10 cellular contexts compared by ENCODE assay signal in genomic region chr9:19101203-19101602, GRCh38. TPM values are rescaled to one million over a fixed set of nuclear protein-coding genes. Genes with fewer than 3 reads are reported as not detected.
DNase-seq lines count a peak whose midpoint lies in the region; ATAC-seq, FAIRE-seq and TF ChIP-seq lines count a peak whose summit lies in the region.
"Had no signal": no experiment of that assay in that cellular context is flagged by ENCODE, and none has a peak within 500 bp of the region (broad histone marks: within the 10 kb centered on the region; RNA-seq: fewer than 3 reads in every experiment).

No MANE protein-coding gene starts in this region.

- no peak overlapping the region for H2AFZ ChIP-seq in astrocyte (ENCODE audit: low read depth, low read length)

- peak overlapping the region; percentile 88 for H3K9ac ChIP-seq in astrocyte (ENCODE audit: low read length)

- POLR2A ChIA-PET in CD8-positive, alpha-beta T cell (lab: Charles Lee) = interaction anchor here (1.1 to 1.7 kb wide), 4 partner anchors 11 to 52 kb away, joined by 4 to 11 read pairs (median 4); partner anchors contain the start of gene RRAGA

- H3K9me3 ChIP-seq in CD8-positive, alpha-beta T cell (ENCODE audit: low read length) = no peaks in the 10 kb centered on the region
- H3K9me3 ChIP-seq in astrocyte (ENCODE audit: insufficient read depth, low read depth, low read length) = no peaks in the 10 kb centered on the region
- H3K9me3 ChIP-seq in ascending aorta = no peaks in the 10 kb centered on the region

- H4K20me1 ChIP-seq in astrocyte (ENCODE audit: insufficient read depth, low read length) = no peaks in the 10 kb centered on the region

- H3K4me2 ChIP-seq in astrocyte (ENCODE audit: low read length) = peak overlapping the region; percentile 86

- H3K27ac ChIP-seq in CD8-positive, alpha-beta T cell (ENCODE audit: low read depth, low read length) = no peak overlapping the region
- no peak overlapping the region for H3K27ac ChIP-seq in astrocyte (ENCODE audit: low read depth, low read length)
- no peak overlapping the region for H3K27ac ChIP-seq in ascending aorta

- peaks cover 59% of the 10 kb centered on the region for H3K79me2 ChIP-seq in astrocyte (ENCODE audit: insufficient read depth, low read length)

- peaks cover 19% of the 10 kb centered on the region for H3K4me1 ChIP-seq in CD8-positive, alpha-beta T cell (ENCODE audit: insufficient read depth, low read length)
- H3K4me1 ChIP-seq in astrocyte (ENCODE audit: insufficient read depth, low read length) = no peaks in the 10 kb centered on the region
- peaks cover 10 to 11% of the 10 kb centered on the region in 2 donors for H3K4me1 ChIP-seq in ascending aorta

- intact Hi-C loops in CD8-positive, alpha-beta T cell (cut with DNase I, micrococcal nuclease) = loop anchor here in 1 of 2 experiments (5.0 kb wide), 1 partner anchor 71 kb away; no protein-coding TSS in a partner anchor
- intact Hi-C loops in ascending aorta (cut with DNase I) = loop anchor here (10.0 kb wide), 1 partner anchor 284 kb away; the partner anchor contains the start of gene RPS6

- no peak for DNase-seq in CD8-positive, alpha-beta T cell
- DNase-seq in astrocyte (ENCODE audit: low read depth) (no peak), naive B cell (no peak), NCI-H748 (lab: John Stamatoyannopoulos, UW; ENCODE audit: unreplicated experiment) (no peak), ascending aorta (ENCODE audit: low spot score in 2 of 2) (no peak), DMS114 treated with DMSO at 0.1 percent for 48 hours (lab: John Stamatoyannopoulos, UW; ENCODE audit: unreplicated experiment) (no peak)
- DNase-seq: nucleus accumbens had no signal

- FAIRE-seq in astrocyte (lab: Jason Lieb, UNC) = no peak

- H3K27me3 Mint-ChIP-seq in CD8-positive, alpha-beta T cell (ENCODE audit: low read depth) = no peaks in the 10 kb centered on the region
- H3K27me3 Mint-ChIP-seq in IgD-negative memory B cell (no peaks in the 10 kb centered on the region), astrocyte (ENCODE audit: low read depth, unreplicated experiment) (no peaks in the 10 kb centered on the region), naive B cell (no peaks in the 10 kb centered on the region)

- H3K27ac Mint-ChIP-seq in CD8-positive, alpha-beta T cell = no peak overlapping the region
- H3K27ac Mint-ChIP-seq in IgD-negative memory B cell (peak overlapping the region in 1 of 3 donors; percentile 53), astrocyte (ENCODE audit: unreplicated experiment) (peak overlapping the region; percentile 72), naive B cell (peak overlapping the region in 1 of 6 donors; percentile 47)

- peak overlapping the region; percentile 65 for H3K4me3 Mint-ChIP-seq in CD8-positive, alpha-beta T cell
- H3K4me3 Mint-ChIP-seq in IgD-negative memory B cell (peak overlapping the region; percentile 50 to 89 (median 72)), astrocyte (ENCODE audit: unreplicated experiment) (peak overlapping the region; percentile 97), naive B cell (peak overlapping the region; percentile 52 to 100 (median 86))

- H3K36me3 Mint-ChIP-seq in CD8-positive, alpha-beta T cell = peaks cover 20% of the 10 kb centered on the region
- H3K36me3 Mint-ChIP-seq in IgD-negative memory B cell (peaks cover 3% of the 10 kb centered on the region), astrocyte (ENCODE audit: low read depth, unreplicated experiment) (no peaks in the 10 kb centered on the region), naive B cell (no peaks in the 10 kb centered on the region)

- no peak for TF ChIP-seq CTCF in CD8-positive, alpha-beta T cell (IDR thresholded peaks at IDR 0.05)
- TF ChIP-seq CTCF in astrocyte (IDR thresholded peaks at IDR 0.05; ENCODE audit: insufficient read depth, low read depth, low read length) (no peak), ascending aorta (IDR thresholded peaks at IDR 0.05) (no peak)

- no peak overlapping the region for H3K4me3 ChIP-seq in CD8-positive, alpha-beta T cell (ENCODE audit: low read depth, low read length)
- H3K4me3 ChIP-seq in astrocyte (ENCODE audit: insufficient read depth, low read depth, low read length) (peak overlapping the region; percentile 89), ascending aorta (peak overlapping the region in 1 of 2 donors; percentile 74)

- H3K4me1 Mint-ChIP-seq in CD8-positive, alpha-beta T cell (ENCODE audit: low read depth) = peaks cover 40% of the 10 kb centered on the region
- peaks cover 17 to 27% (median 25%) of the 10 kb centered on the region in 3 donors for H3K4me1 Mint-ChIP-seq in IgD-negative memory B cell
- peaks cover 8% of the 10 kb centered on the region for H3K4me1 Mint-ChIP-seq in astrocyte (ENCODE audit: low read depth, unreplicated experiment)
- H3K4me1 Mint-ChIP-seq in naive B cell = peaks cover 18 to 35% (median 34%) of the 10 kb centered on the region in 3 donors

- H3K27me3 ChIP-seq in CD8-positive, alpha-beta T cell (ENCODE audit: insufficient read depth, low read length) = no peaks in the 10 kb centered on the region
- H3K27me3 ChIP-seq in astrocyte (ENCODE audit: insufficient read depth, low read length) (no peaks in the 10 kb centered on the region), ascending aorta (no peaks in the 10 kb centered on the region)

- no peaks in the 10 kb centered on the region for H3K9me3 Mint-ChIP-seq in CD8-positive, alpha-beta T cell
- H3K9me3 Mint-ChIP-seq in IgD-negative memory B cell (no peaks in the 10 kb centered on the region), astrocyte (ENCODE audit: unreplicated experiment) (no peaks in the 10 kb centered on the region), naive B cell (no peaks in the 10 kb centered on the region)

- H3K36me3 ChIP-seq in CD8-positive, alpha-beta T cell (ENCODE audit: insufficient read depth, low read length) = no peaks in the 10 kb centered on the region
- H3K36me3 ChIP-seq in astrocyte (ENCODE audit: insufficient read depth, low read length) (no peaks in the 10 kb centered on the region), ascending aorta (no peaks in the 10 kb centered on the region)

- CTCF ChIA-PET in CD8-positive, alpha-beta T cell (lab: Charles Lee) = interaction anchor here (1.0 to 3.6 kb wide), 3 partner anchors 15 to 73 kb away, joined by 3 to 19 read pairs (median 6); no protein-coding TSS in a partner anchor

- no peak for ATAC-seq in CD8-positive, alpha-beta T cell
- ATAC-seq in naive B cell (ENCODE audit: low read depth in 2 of 2) (no peak), GM21825 (IDR thresholded peaks at IDR 0.05; ENCODE audit: unreplicated experiment) (no peak)
- ATAC-seq: esophagus mucosa had no signal

RNA-seq across cellular contexts. Expression of gene HAUS6, which starts 1.5 kb away (rescaled TPM):
- 10 to 100 TPM; 14.2 to 16.5 TPM for total RNA-seq in CD8-positive, alpha-beta T cell
- polyA plus RNA-seq in IgD-negative memory B cell = 3.7 TPM
- 13.7 and 16.0 TPM in 2 replicates for total RNA-seq in astrocyte
- 1 to 10 TPM; 4.0 to 5.5 (median 4.5) TPM for polyA plus RNA-seq in naive B cell (ENCODE audit: low read depth in 6 of 6)
- total RNA-seq in ascending aorta = 3.4 TPM

RNA-seq across cellular contexts. Expression of gene PLIN2, which starts 26.1 kb away (rescaled TPM):
- 10 to 100 TPM; 47.1 to 47.7 TPM for total RNA-seq in CD8-positive, alpha-beta T cell
- polyA plus RNA-seq in IgD-negative memory B cell (29.2 TPM), naive B cell (ENCODE audit: low read depth in 6 of 6) (10 to 100 TPM; 14.9 to 25.7 (median 20.8) TPM)
- total RNA-seq in astrocyte (13.1 and 14.4 TPM in 2 replicates), ascending aorta (132 TPM)

RNA-seq across cellular contexts. Expression of gene RRAGA, which starts 52.0 kb away (rescaled TPM):
- total RNA-seq in CD8-positive, alpha-beta T cell = 10 to 100 TPM; 36.0 to 38.0 TPM
- 80.1 TPM for polyA plus RNA-seq in IgD-negative memory B cell
- 81.8 and 85.0 TPM in 2 replicates for total RNA-seq in astrocyte
- 100 to 1,000 TPM in 3 of 6 donors, 10 to 100 TPM in 3; 84.0 to 123 (median 100) TPM for polyA plus RNA-seq in naive B cell (ENCODE audit: low read depth in 6 of 6)
- 57.3 TPM for total RNA-seq in ascending aorta
